17 cellular contexts compared by ENCODE assay signal in genomic region chr6:73088138-73088813, GRCh38.
A peak's percentile ranks its signal among the peaks of the same experiment; 100 is the strongest.
DNase-seq lines count a peak whose midpoint lies in the region; ATAC-seq, FAIRE-seq and TF ChIP-seq lines count a peak whose summit lies in the region.
"Had no signal": no experiment of that assay in that cellular context is flagged by ENCODE, and none has a peak within 500 bp of the region (broad histone marks: within the 10 kb centered on the region; RNA-seq: fewer than 3 reads in every experiment).

No MANE protein-coding gene starts in this region.

- no peak overlapping the region for H2AFZ ChIP-seq in astrocyte (ENCODE audit: low read depth, low read length)

- peak; percentile 4 for DNase-seq in astrocyte (ENCODE audit: low read depth)
- DNase-seq in stimulated activated naive B cell treated with anti-CD40 and anti-IgM and Interleukin-4, amounts not matched to agents 10 μg/mL and 1 μg/mL and 100 μg/mL, for 72 hours: no peak
- DNase-seq in kidney: no peak
- DNase-seq in stimulated activated CD4-positive, alpha-beta T cell treated with anti-CD3 and anti-CD28 coated beads, Interleukin-1b, Interleukin-23, amount 100 ng/mL, for 48 hours: no peak
- DNase-seq: amniotic stem cell; CD4-positive, alpha-beta T cell; H7; NCI-H1417; NCI-H526; SHP77; substantia nigra had no signal

- H3K4me3 ChIP-seq in astrocyte (ENCODE audit: insufficient read depth, low read depth, low read length) (no peak overlapping the region), kidney (ENCODE audit: low read length in 2 of 2) (no peak overlapping the region)

- no peaks in the 10 kb centered on the region for H3K27me3 ChIP-seq in astrocyte (ENCODE audit: insufficient read depth, low read length)

- H3K9me3 Mint-ChIP-seq in astrocyte (ENCODE audit: unreplicated experiment): no peaks in the 10 kb centered on the region
- H3K9me3 Mint-ChIP-seq in stimulated activated naive B cell treated with anti-CD40 and anti-IgM and Interleukin-4, amounts not matched to agents 10 μg/mL and 1 μg/mL and 100 μg/mL, for 72 hours: peaks cover 11 to 23% of the 10 kb centered on the region in 2 donors

- no peaks in the 10 kb centered on the region for H3K79me2 ChIP-seq in astrocyte (ENCODE audit: insufficient read depth, low read length)

- no peaks in the 10 kb centered on the region for H3K4me1 ChIP-seq in astrocyte (ENCODE audit: insufficient read depth, low read length)
- H3K4me1 ChIP-seq in kidney (ENCODE audit: control insufficient read depth in 1 of 2, insufficient read depth in 1 of 2, low read depth in 1 of 2, low read length in 2 of 2): no peaks in the 10 kb centered on the region

- no peaks in the 10 kb centered on the region for H3K27me3 Mint-ChIP-seq in astrocyte (ENCODE audit: low read depth, unreplicated experiment)
- no peaks in the 10 kb centered on the region for H3K27me3 Mint-ChIP-seq in stimulated activated naive B cell treated with anti-CD40 and anti-IgM and Interleukin-4, amounts not matched to agents 10 μg/mL and 1 μg/mL and 100 μg/mL, for 72 hours
- H3K27me3 Mint-ChIP-seq: CD4-positive, alpha-beta T cell; dendritic cell treated with granulocyte-macrophage colony-stimulating factor and Interleukin-4, amounts not matched to agents 40 ng/mL and 50 ng/mL, for 4 days; IgD-negative memory B cell had no signal

- H3K9ac ChIP-seq in astrocyte (ENCODE audit: low read length): no peak overlapping the region
- H3K9ac ChIP-seq in kidney (ENCODE audit: low read length in 2 of 2): no peak overlapping the region

- H4K20me1 ChIP-seq in astrocyte (ENCODE audit: insufficient read depth, low read length): no peaks in the 10 kb centered on the region

- no peaks in the 10 kb centered on the region for H3K36me3 ChIP-seq in astrocyte (ENCODE audit: insufficient read depth, low read length)
- H3K36me3 ChIP-seq in kidney (ENCODE audit: control insufficient read depth in 1 of 2, insufficient read depth in 2 of 2, low read length in 2 of 2): no peaks in the 10 kb centered on the region

- TF ChIP-seq CTCF in astrocyte (IDR thresholded peaks at IDR 0.05; ENCODE audit: insufficient read depth, low read depth, low read length) (no peak), kidney (IDR thresholded peaks at IDR 0.05; ENCODE audit: borderline replicate concordance, extremely low read depth, insufficient read depth) (no peak)

- FAIRE-seq in astrocyte (lab: Jason Lieb, UNC): no peak
- no peak for FAIRE-seq in kidney (lab: Jason Lieb, UNC)
- FAIRE-seq: TTC549 had no signal

- H3K9me3 ChIP-seq in astrocyte (ENCODE audit: insufficient read depth, low read depth, low read length) (no peaks in the 10 kb centered on the region), kidney (ENCODE audit: control insufficient read depth in 1 of 2, low read length in 2 of 2) (no peaks in the 10 kb centered on the region)

- no peak overlapping the region for H3K27ac Mint-ChIP-seq in astrocyte (ENCODE audit: unreplicated experiment)
- no peak overlapping the region for H3K27ac Mint-ChIP-seq in stimulated activated naive B cell treated with anti-CD40 and anti-IgM and Interleukin-4, amounts not matched to agents 10 μg/mL and 1 μg/mL and 100 μg/mL, for 72 hours
- H3K27ac Mint-ChIP-seq: CD4-positive, alpha-beta T cell; dendritic cell treated with granulocyte-macrophage colony-stimulating factor and Interleukin-4, amounts not matched to agents 40 ng/mL and 50 ng/mL, for 4 days; IgD-negative memory B cell had no signal

- H3K36me3 Mint-ChIP-seq in astrocyte (ENCODE audit: low read depth, unreplicated experiment): no peaks in the 10 kb centered on the region
- peaks cover 38 to 39% of the 10 kb centered on the region in 2 donors for H3K36me3 Mint-ChIP-seq in stimulated activated naive B cell treated with anti-CD40 and anti-IgM and Interleukin-4, amounts not matched to agents 10 μg/mL and 1 μg/mL and 100 μg/mL, for 72 hours

- no peak overlapping the region for H3K27ac ChIP-seq in astrocyte (ENCODE audit: low read depth, low read length)
- H3K27ac ChIP-seq in kidney (ENCODE audit: low read depth in 2 of 2, low read length in 2 of 2): no peak overlapping the region

- ATAC-seq in GM18909 (IDR thresholded peaks at IDR 0.05; ENCODE audit: poor library complexity, unreplicated experiment) (peak; percentile 80), GM21619 (IDR thresholded peaks at IDR 0.05; ENCODE audit: unreplicated experiment) (peak; percentile 76), HG03064 (IDR thresholded peaks at IDR 0.05; ENCODE audit: low read depth, unreplicated experiment) (peak; percentile 88)
- ATAC-seq in stimulated activated naive B cell treated with anti-CD40 and anti-IgM and Interleukin-4, amounts not matched to agents 10 μg/mL and 1 μg/mL and 100 μg/mL, for 72 hours (replicated peaks): no peak

- peaks cover 11% of the 10 kb centered on the region for H3K4me1 Mint-ChIP-seq in astrocyte (ENCODE audit: low read depth, unreplicated experiment)
- peaks cover 6 to 9% of the 10 kb centered on the region in 2 donors for H3K4me1 Mint-ChIP-seq in stimulated activated naive B cell treated with anti-CD40 and anti-IgM and Interleukin-4, amounts not matched to agents 10 μg/mL and 1 μg/mL and 100 μg/mL, for 72 hours

- intact Hi-C loops in kidney (cut with DNase I): no loop called here

- no peak overlapping the region for H3K4me3 Mint-ChIP-seq in astrocyte (ENCODE audit: unreplicated experiment)
- no peak overlapping the region for H3K4me3 Mint-ChIP-seq in stimulated activated naive B cell treated with anti-CD40 and anti-IgM and Interleukin-4, amounts not matched to agents 10 μg/mL and 1 μg/mL and 100 μg/mL, for 72 hours
- H3K4me3 Mint-ChIP-seq: CD4-positive, alpha-beta T cell; dendritic cell treated with granulocyte-macrophage colony-stimulating factor and Interleukin-4, amounts not matched to agents 40 ng/mL and 50 ng/mL, for 4 days; IgD-negative memory B cell had no signal

- H3K4me2 ChIP-seq in astrocyte (ENCODE audit: low read length): no peak overlapping the region

Comparison
In these comparisons a context has a peak if more than half of its experiments do, and no peak if none do; other contexts are left out.
1. ATAC-seq: peak in GM18909 (single experiment), GM21619 (single experiment) and HG03064 (single experiment); none in stimulated activated naive B cell treated with anti-CD40 and anti-IgM and Interleukin-4, amounts not matched to agents 10 μg/mL and 1 μg/mL and 100 μg/mL, for 72 hours (0 of 2).